In genomic region chr19:43201337-43201801, GRCh38 we compare ENCODE assay signal across 20 cellular contexts. TPM values are rescaled to one million over a fixed set of nuclear protein-coding genes. Genes with fewer than 3 reads are reported as not detected.
A peak's percentile ranks its signal among the peaks of the same experiment; 100 is the strongest.
DNase-seq lines count a peak whose midpoint lies in the region; ATAC-seq, FAIRE-seq and TF ChIP-seq lines count a peak whose summit lies in the region.
"Not testable (repeated sequence)": the region's sequence is repeated elsewhere in the genome, so short reads cannot be mapped to it uniquely, and the experiment has no call there.
"Had no signal": no experiment of that assay in that cellular context is flagged by ENCODE, and none has a peak within 500 bp of the region (broad histone marks: within the 10 kb centered on the region; RNA-seq: fewer than 3 reads in every experiment).

No MANE protein-coding gene starts in this region.

- H3K4me1 ChIP-seq in RWPE2 (ENCODE audit: insufficient read depth, poor library complexity, severe bottlenecking) (peaks cover 27% of the 10 kb centered on the region), keratinocyte (ENCODE audit: control insufficient read depth, extremely low read depth, insufficient read depth, low read length) (peaks cover 32% of the 10 kb centered on the region), skeletal muscle satellite cell (ENCODE audit: control insufficient read depth, insufficient read depth, low read length) (peaks cover 24% of the 10 kb centered on the region)
- H3K4me1 ChIP-seq in esophagus (ENCODE audit: control insufficient read depth in 2 of 2, insufficient read depth in 2 of 2, low read length in 1 of 2): not testable (repeated sequence)

- not testable (repeated sequence) for H3K9me3 ChIP-seq in RWPE2 (ENCODE audit: severe bottlenecking); esophagus (ENCODE audit: control insufficient read depth in 2 of 2, insufficient read depth in 1 of 2, low read depth in 1 of 2, low read length in 1 of 2); keratinocyte (ENCODE audit: control insufficient read depth, low read depth, low read length); skeletal muscle satellite cell (replicated peaks; ENCODE audit: low read length)

- not testable (repeated sequence) for H3K4me3 ChIP-seq in RWPE2 (ENCODE audit: severe bottlenecking); astrocyte of the spinal cord (ENCODE audit: low read depth, low read length); esophagus (ENCODE audit: low read depth in 1 of 2, low read length in 2 of 2); keratinocyte (ENCODE audit: control insufficient read depth in 2 of 3, extremely low read depth in 1 of 3, insufficient read depth in 2 of 3, low read depth in 1 of 3, low read length in 3 of 3); skeletal muscle satellite cell (ENCODE audit: low read length)

- peak overlapping the region; percentile 70 for H3K9ac ChIP-seq in keratinocyte (ENCODE audit: control insufficient read depth, extremely low read depth, insufficient read depth, low read length)
- H3K9ac ChIP-seq in skeletal muscle satellite cell (ENCODE audit: low read depth, low read length): peak overlapping the region; percentile 71

- peak overlapping the region; percentile 99 for H3K27ac ChIP-seq in RWPE2 (ENCODE audit: poor library complexity, severe bottlenecking)
- peak overlapping the region; percentile 73 to 76 for H3K27ac ChIP-seq in esophagus (ENCODE audit: low read depth in 2 of 2, low read length in 1 of 2)
- peak overlapping the region; percentile 88 for H3K27ac ChIP-seq in keratinocyte (ENCODE audit: control insufficient read depth, insufficient read depth, low read length)

- H2AFZ ChIP-seq in keratinocyte (ENCODE audit: control insufficient read depth, low read length): not testable (repeated sequence)

- TF ChIP-seq CTCF in RWPE2 (IDR thresholded peaks at IDR 0.05; ENCODE audit: poor library complexity, severe bottlenecking); astrocyte of the spinal cord (IDR thresholded peaks at IDR 0.05; ENCODE audit: low read depth, low read length); keratinocyte (optimal IDR thresholded peaks at IDR 0.05 in 1 of 3, IDR thresholded peaks at IDR 0.05 in 1 of 3, conservative IDR thresholded peaks at IDR 0.05 in 1 of 3; ENCODE audit: extremely low read depth in 1 of 3, insufficient read depth in 2 of 3, low read length in 3 of 3): not testable (repeated sequence)

- ATAC-seq in RWPE2 (ENCODE audit: low read depth): peak; percentile 57

- H3K4me2 ChIP-seq in keratinocyte (ENCODE audit: control insufficient read depth, extremely low read depth, insufficient read depth, low read depth, low read length): peak overlapping the region; percentile 67
- peak overlapping the region; percentile 55 for H3K4me2 ChIP-seq in skeletal muscle satellite cell (ENCODE audit: low read length)

- H3K79me2 ChIP-seq in keratinocyte (ENCODE audit: control insufficient read depth, insufficient read depth, low read length): not testable (repeated sequence)

- 37 to 45% methylated on average over 7 of the region's 7 CpGs for WGBS in esophagus, 2 donors

- DNase-seq in ACHN (peak; percentile 57), EH (ENCODE audit: low read depth) (peak; percentile 88), HPDE6-E6E7 (ENCODE audit: extremely low spot score) (peak; percentile 14), astrocyte of the spinal cord (ENCODE audit: low read depth, low spot score) (peak; percentile 43)
- DNase-seq in RWPE2 (ENCODE audit: low spot score); keratinocyte (ENCODE audit: low read depth, low spot score): not testable (repeated sequence)

- not testable (repeated sequence) for H4K20me1 ChIP-seq in keratinocyte (ENCODE audit: control insufficient read depth, extremely low read depth, insufficient read depth, low read length)

- H3K9me1 ChIP-seq in keratinocyte (ENCODE audit: control insufficient read depth, extremely low read depth, insufficient read depth, low read length): not testable (repeated sequence)

- in situ Hi-C loops in ACHN (cut with HindIII; ENCODE audit: low pct_ligation_motif_present, low pct_unique_long_range_greater_than_20kb, low sequenced_read_pairs); astrocyte of the spinal cord (cut with HindIII; ENCODE audit: low sequenced_read_pairs): not testable (repeated sequence)

- FAIRE-seq in keratinocyte (lab: Jason Lieb, UNC): peak; percentile 93

- H3K36me3 ChIP-seq in RWPE2 (ENCODE audit: low read depth); esophagus (ENCODE audit: control insufficient read depth in 2 of 2, insufficient read depth in 2 of 2, low read length in 1 of 2); keratinocyte (ENCODE audit: control insufficient read depth in 2 of 2, extremely low read depth in 1 of 2, insufficient read depth in 2 of 2, low read length in 2 of 2); skeletal muscle satellite cell (ENCODE audit: insufficient read depth, low read length): not testable (repeated sequence)

- not testable (repeated sequence) for H3K27me3 ChIP-seq in RWPE2 (ENCODE audit: insufficient read depth, poor library complexity, severe bottlenecking); esophagus (ENCODE audit: control insufficient read depth in 1 of 2, insufficient read depth in 2 of 2, low read length in 2 of 2); keratinocyte (ENCODE audit: control insufficient read depth, extremely low read depth, insufficient read depth, low read length); skeletal muscle satellite cell (ENCODE audit: control insufficient read depth, insufficient read depth, low read length)

- dilution Hi-C loops in keratinocyte (cut with MboI; ENCODE audit: extremely low pct_ligation_motif_present, low sequenced_read_pairs): not testable (repeated sequence)

RNA-seq across cellular contexts. Expression of gene PSG4, which starts 4.1 kb away (rescaled TPM):
- polyA plus RNA-seq in esophagus (1 to 10 TPM in 1 of 2 donors, under 1 TPM in 1; 0.08 to 1.6 TPM), keratinocyte (0.10 to 0.27 TPM (median 0.15 TPM) in 3 replicates)
- polyA plus RNA-seq in keratinocyte (2011; ENCODE audit: low read depth): 3.2 TPM
- 0.40 TPM in 1 of 2 replicates, not detected in the other for polyA plus RNA-seq in keratinocyte (2011; cell fraction: cytosol; rRNA removed)
- polyA plus RNA-seq in keratinocyte (2011; cell fraction: nucleus; rRNA removed): 0.78 and 0.81 TPM in 2 replicates
- polyA plus RNA-seq in keratinocyte (2012; ENCODE audit: low replicate concordance): 0.16 and 8.5 TPM in 2 replicates
- polyA minus RNA-seq in keratinocyte: not detected in 3 replicates
- not detected for polyA minus RNA-seq in keratinocyte (2011; cell fraction: cytosol; rRNA and poly(A)+ RNA removed)
- 0.84 TPM in 1 of 2 replicates, not detected in the other for polyA minus RNA-seq in keratinocyte (2011; cell fraction: nucleus; rRNA and poly(A)+ RNA removed)
- total RNA-seq in skeletal muscle satellite cell (2012; rRNA removed): 0.87 and 3.0 TPM in 2 replicates
- total RNA-seq: A673; cardiac septum; CD8-positive, alpha-beta memory T cell; H9; HT-29; OCI-LY7; SJCRH30; stomach; T-helper 2 cell treated with Interferon-gamma antibody and Interleukin-4, amounts not matched to agents 100 ng/mL and 5 ng/mL, for 36 hours; upper lobe of left lung; WTC11 had no signal
- polyA plus RNA-seq: CD8-positive, alpha-beta memory T cell; immature natural killer cell had no signal

RNA-seq across cellular contexts. Expression of gene PSG5, which starts 15.0 kb away (rescaled TPM):
- polyA plus RNA-seq in esophagus (not detected), keratinocyte (5.2 to 10.2 TPM (median 7.8 TPM) in 3 replicates)
- polyA plus RNA-seq in keratinocyte (2011; ENCODE audit: low read depth): 12.9 TPM
- 7.7 and 13.9 TPM in 2 replicates for polyA plus RNA-seq in keratinocyte (2011; cell fraction: cytosol; rRNA removed)
- 37.4 and 39.1 TPM in 2 replicates for polyA plus RNA-seq in keratinocyte (2011; cell fraction: nucleus; rRNA removed)
- 7.5 and 34.0 TPM in 2 replicates for polyA plus RNA-seq in keratinocyte (2012; ENCODE audit: low replicate concordance)
- polyA minus RNA-seq in keratinocyte: 1.9 to 2.9 TPM (median 2.4 TPM) in 3 replicates
- polyA minus RNA-seq in keratinocyte (2011; cell fraction: cytosol; rRNA and poly(A)+ RNA removed): 10.4 TPM
- 13.2 and 15.1 TPM in 2 replicates for polyA minus RNA-seq in keratinocyte (2011; cell fraction: nucleus; rRNA and poly(A)+ RNA removed)
- total RNA-seq in skeletal muscle satellite cell (2012; rRNA removed): 0.22 and 0.51 TPM in 2 replicates
- total RNA-seq: A673; cardiac septum; CD8-positive, alpha-beta memory T cell; H9; HT-29; OCI-LY7; SJCRH30; stomach; T-helper 2 cell treated with Interferon-gamma antibody and Interleukin-4, amounts not matched to agents 100 ng/mL and 5 ng/mL, for 36 hours; upper lobe of left lung; WTC11 had no signal
- polyA plus RNA-seq: CD8-positive, alpha-beta memory T cell; immature natural killer cell; stomach had no signal
